In the genomic region with DNA sequence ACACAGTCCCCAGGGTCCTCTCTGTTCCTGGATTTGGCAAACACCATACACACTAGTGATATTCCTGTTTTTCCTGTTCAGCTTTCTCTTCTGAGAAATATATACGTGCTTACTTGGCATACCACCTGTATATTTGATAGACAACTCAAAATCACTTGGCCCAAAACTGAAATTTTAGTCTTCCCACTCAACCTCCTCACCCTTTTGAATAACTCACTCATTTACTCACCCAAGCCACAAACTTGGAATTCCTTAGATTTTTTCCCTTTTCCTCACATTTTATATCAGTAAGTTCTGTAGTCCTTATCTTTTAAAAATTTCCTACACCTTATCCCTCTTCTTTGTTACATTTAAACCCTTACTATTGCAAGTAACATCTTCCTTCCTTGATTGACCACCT, we compare ENCODE assay signal across 17 cellular contexts.
DNase-seq lines count a peak whose midpoint lies in the region; ATAC-seq and TF ChIP-seq lines count a peak whose summit lies in the region.
"Had no signal": no experiment of that assay in that cellular context is flagged by ENCODE, and none has a peak within 500 bp of the region (broad histone marks: within the 10 kb centered on the region; RNA-seq: fewer than 3 reads in every experiment).

No MANE protein-coding gene starts in this region.

- H3K9me3 Mint-ChIP-seq in activated naive CD4-positive, alpha-beta T cell treated with anti-CD3 and anti-CD28 coated beads, Interleukin-2, amount 50 U/mL, for 24 hours: no peaks in the 10 kb centered on the region
- H3K9me3 Mint-ChIP-seq in activated naive CD4-positive, alpha-beta T cell treated with anti-CD3 and anti-CD28 coated beads for 36 hours: peaks cover 3% of the 10 kb centered on the region
- H3K9me3 Mint-ChIP-seq: CD4-positive, alpha-beta T cell had no signal

- H3K4me1 Mint-ChIP-seq in activated naive CD4-positive, alpha-beta T cell treated with anti-CD3 and anti-CD28 coated beads, Interleukin-2, amount 50 U/mL, for 24 hours: no peaks in the 10 kb centered on the region
- H3K4me1 Mint-ChIP-seq in activated naive CD4-positive, alpha-beta T cell treated with anti-CD3 and anti-CD28 coated beads for 36 hours (ENCODE audit: low read depth): no peaks in the 10 kb centered on the region

- no peaks in the 10 kb centered on the region for H3K36me3 Mint-ChIP-seq in activated naive CD4-positive, alpha-beta T cell treated with anti-CD3 and anti-CD28 coated beads, Interleukin-2, amount 50 U/mL, for 24 hours
- no peaks in the 10 kb centered on the region for H3K36me3 Mint-ChIP-seq in activated naive CD4-positive, alpha-beta T cell treated with anti-CD3 and anti-CD28 coated beads for 36 hours (ENCODE audit: low read depth)

- no peak for TF ChIP-seq CTCF in lower lobe of right lung (IDR thresholded peaks at IDR 0.05)

- CTCF ChIA-PET in activated naive CD4-positive, alpha-beta T cell treated with anti-CD3 and anti-CD28 coated beads for 36 hours (lab: Charles Lee): interaction anchor here (1.2 kb wide), 1 partner anchor 11 kb away, joined by 4 read pairs; no protein-coding TSS in a partner anchor

- no peaks in the 10 kb centered on the region for H3K4me1 ChIP-seq in lower lobe of right lung
- H3K4me1 ChIP-seq: SJSA1 had no signal

- H3K27me3 ChIP-seq in lower lobe of right lung (ENCODE audit: low read depth): no peaks in the 10 kb centered on the region
- H3K27me3 ChIP-seq: BLaER1, MG63, SJSA1 had no signal

- intact Hi-C loops in activated naive CD4-positive, alpha-beta T cell treated with anti-CD3 and anti-CD28 coated beads for 36 hours (cut with micrococcal nuclease): no loop called here
- intact Hi-C loops in lower lobe of right lung (cut with DNase I): no loop called here

- no peak for DNase-seq in activated naive CD4-positive, alpha-beta T cell treated with anti-CD3 and anti-CD28 coated beads for 36 hours
- DNase-seq in NCI-H1092 treated with DMSO at 0.1 percent for 48 hours (lab: John Stamatoyannopoulos, UW) (peak; percentile 22), astrocyte of the hippocampus (ENCODE audit: low read depth, low spot score) (peak; percentile 10), NCI-H526 treated with DMSO at 0.1 percent for 48 hours (lab: John Stamatoyannopoulos, UW) (no peak), lower lobe of right lung (no peak), EL (no peak)
- DNase-seq: CD4-positive, alpha-beta T cell; COR-L47; Karpas-422; MG63; NCI-H1436; NCI-H187 treated with DMSO at 0.1 percent for 48 hours; NCI-H510A had no signal

- no peaks in the 10 kb centered on the region for H3K9me3 ChIP-seq in lower lobe of right lung
- H3K9me3 ChIP-seq: BLaER1, MG63, SJSA1 had no signal

- no peak overlapping the region for H3K4me3 Mint-ChIP-seq in activated naive CD4-positive, alpha-beta T cell treated with anti-CD3 and anti-CD28 coated beads, Interleukin-2, amount 50 U/mL, for 24 hours
- no peak overlapping the region for H3K4me3 Mint-ChIP-seq in activated naive CD4-positive, alpha-beta T cell treated with anti-CD3 and anti-CD28 coated beads for 36 hours
- H3K4me3 Mint-ChIP-seq: CD4-positive, alpha-beta T cell had no signal

- H3K27me3 Mint-ChIP-seq in activated naive CD4-positive, alpha-beta T cell treated with anti-CD3 and anti-CD28 coated beads, Interleukin-2, amount 50 U/mL, for 24 hours: no peaks in the 10 kb centered on the region
- H3K27me3 Mint-ChIP-seq in activated naive CD4-positive, alpha-beta T cell treated with anti-CD3 and anti-CD28 coated beads for 36 hours (ENCODE audit: low read depth): no peaks in the 10 kb centered on the region
- H3K27me3 Mint-ChIP-seq: CD4-positive, alpha-beta T cell had no signal

- no peak for ATAC-seq in lower lobe of right lung
- ATAC-seq: Right ventricle myocardium inferior had no signal

- H3K27ac ChIP-seq in lower lobe of right lung: no peak overlapping the region
- H3K27ac ChIP-seq: BLaER1, SJSA1 had no signal

- H3K36me3 ChIP-seq in lower lobe of right lung: no peaks in the 10 kb centered on the region
- H3K36me3 ChIP-seq: BLaER1, MG63, SJSA1 had no signal

- peak overlapping the region; percentile 42 for H3K27ac Mint-ChIP-seq in activated naive CD4-positive, alpha-beta T cell treated with anti-CD3 and anti-CD28 coated beads, Interleukin-2, amount 50 U/mL, for 24 hours
- no peak overlapping the region for H3K27ac Mint-ChIP-seq in activated naive CD4-positive, alpha-beta T cell treated with anti-CD3 and anti-CD28 coated beads for 36 hours
- H3K27ac Mint-ChIP-seq: CD4-positive, alpha-beta T cell had no signal

- no peak overlapping the region for H3K4me3 ChIP-seq in lower lobe of right lung
- H3K4me3 ChIP-seq: BLaER1, MG63, SJSA1 had no signal

Comparison
In these comparisons a context has a peak if more than half of its experiments do, and no peak if none do; other contexts are left out.
1. DNase-seq: peak in NCI-H1092 treated with DMSO at 0.1 percent for 48 hours (single experiment) and astrocyte of the hippocampus (single experiment); none in activated naive CD4-positive, alpha-beta T cell treated with anti-CD3 and anti-CD28 coated beads for 36 hours (single experiment), NCI-H526 treated with DMSO at 0.1 percent for 48 hours (single experiment), lower lobe of right lung (single experiment) and EL (single experiment).